Comparison of ENCODE assay signal across 8 cellular contexts in genomic region chr10:129968937-129969527, GRCh38. TPM values are rescaled to one million over a fixed set of nuclear protein-coding genes. Genes with fewer than 3 reads are reported as not detected.
DNase-seq lines count a peak whose midpoint lies in the region; ATAC-seq and TF ChIP-seq lines count a peak whose summit lies in the region.

No MANE protein-coding gene starts in this region.

- in situ Hi-C loops in astrocyte of the cerebellum (cut with HindIII; ENCODE audit: low sequenced_read_pairs) = no loop called here

- intact Hi-C loops in Right ventricle myocardium superior (cut with DNase I) (loop anchor here (5.0 kb wide), 1 partner anchor 77 kb away; no protein-coding TSS in a partner anchor), Right ventricle myocardium inferior (cut with DNase I) (loop anchor here (10.0 kb wide), 1 partner anchor 504 kb away; the partner anchor contains the start of gene MGMT), upper lobe of right lung (cut with DNase I) (no loop called here)

- no peaks in the 10 kb centered on the region for H3K9me3 ChIP-seq in upper lobe of right lung

- peaks cover 96% of the 10 kb centered on the region for H3K27me3 ChIP-seq in upper lobe of right lung

- ATAC-seq in Right ventricle myocardium superior (ENCODE audit: poor library complexity) = peak; percentile 51
- ATAC-seq in Right ventricle myocardium inferior = no peak
- ATAC-seq in upper lobe of right lung = peak; percentile 10
- ATAC-seq in HG02970 (IDR thresholded peaks at IDR 0.05; ENCODE audit: low FRiP score, unreplicated experiment) = no peak

- H3K4me3 ChIP-seq in astrocyte of the cerebellum (ENCODE audit: low read depth, low read length) (no peak overlapping the region), upper lobe of right lung (no peak overlapping the region)

- DNase-seq in Right ventricle myocardium superior (peak; percentile 76), Right ventricle myocardium inferior (ENCODE audit: missing footprints) (no peak), astrocyte of the cerebellum (ENCODE audit: low read depth) (no peak), left kidney (ENCODE audit: low read depth, low spot score) (peak; percentile 93), upper lobe of right lung (no peak), SIG-M5 (lab: John Stamatoyannopoulos, UW) (no peak)
- DNase-seq in central memory CD4-positive, alpha-beta T cell = no peak

- H3K27ac ChIP-seq in upper lobe of right lung = no peak overlapping the region

- no peaks in the 10 kb centered on the region for H3K36me3 ChIP-seq in upper lobe of right lung

- H3K4me1 ChIP-seq in upper lobe of right lung = peaks cover 14% of the 10 kb centered on the region

- TF ChIP-seq CTCF in astrocyte of the cerebellum (IDR thresholded peaks at IDR 0.05; ENCODE audit: low read depth, low read length, missing control alignments) (peak; percentile 43), upper lobe of right lung (IDR thresholded peaks at IDR 0.05) (peak; percentile 42)

RNA-seq across cellular contexts. Expression of gene EBF3, which starts 5.0 kb away (rescaled TPM):
- total RNA-seq in Right ventricle myocardium superior = 6.2 TPM
- 7.9 TPM for total RNA-seq in Right ventricle myocardium inferior
- 0.20 TPM for total RNA-seq in upper lobe of right lung

Comparison
In these comparisons a context has a peak if more than half of its experiments do, and no peak if none do; other contexts are left out.
1. ATAC-seq: peak in Right ventricle myocardium superior (single experiment) and upper lobe of right lung (single experiment); none in Right ventricle myocardium inferior (single experiment) and HG02970 (single experiment).
2. DNase-seq: peak in Right ventricle myocardium superior (single experiment) and left kidney (single experiment); none in Right ventricle myocardium inferior (single experiment), astrocyte of the cerebellum (single experiment), upper lobe of right lung (single experiment), SIG-M5 (single experiment) and central memory CD4-positive, alpha-beta T cell (single experiment).